In the genomic region with DNA sequence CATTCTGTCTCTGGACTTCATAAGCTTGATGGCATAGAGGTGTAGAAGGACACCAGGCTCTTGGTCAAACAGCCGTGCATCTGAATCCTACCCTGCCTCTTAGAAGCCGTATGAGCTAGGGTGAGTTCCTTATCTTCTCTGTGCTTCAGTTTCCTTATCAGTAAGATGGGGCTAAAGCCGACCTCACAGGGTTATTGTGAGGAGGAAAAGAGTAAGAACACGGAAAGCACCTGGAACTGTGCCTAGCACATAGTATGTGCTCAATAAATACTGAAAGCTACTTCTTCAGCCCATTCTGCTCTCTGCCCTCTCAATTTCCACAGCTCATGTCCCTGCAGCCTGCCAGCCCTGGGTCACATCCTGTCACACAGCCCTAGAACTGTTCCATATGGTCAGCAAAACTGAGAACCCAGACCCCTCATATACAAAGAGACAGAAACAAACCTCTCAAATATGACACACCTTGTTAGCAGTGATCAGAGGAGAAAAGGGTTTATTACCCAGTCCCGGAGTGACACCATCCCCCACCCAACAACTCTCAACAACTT, we compare ENCODE assay signal across 1 cellular context.
TF ChIP-seq lines count a peak whose summit lies in the region.

No MANE protein-coding gene starts in this region.

TF ChIP-seq in GM12878, 131 proteins besides CTCF, POLR2A, EP300 and RAD21:
- TF ChIP-seq ETV6 (conservative IDR thresholded peaks at IDR 0.05 in 1 of 2, IDR thresholded peaks at IDR 0.05 in 1 of 2; ENCODE audit: borderline replicate concordance in 1 of 2, low read depth in 1 of 2) = peak in 1 of 2 experiments; percentile 46; a peak in 1 of 4 replicates
- peak; percentile 31; the same call in 1 of the 2 replicates for TF ChIP-seq JUNB (IDR thresholded peaks at IDR 0.05)
- TF ChIP-seq TCF3 (IDR thresholded peaks at IDR 0.05; ENCODE audit: borderline replicate concordance, insufficient read depth, low read depth, low read length) = no peak
- TF ChIP-seq PML (IDR thresholded peaks at IDR 0.05; ENCODE audit: low read length) = no peak
- TF ChIP-seq, protein P1, sequence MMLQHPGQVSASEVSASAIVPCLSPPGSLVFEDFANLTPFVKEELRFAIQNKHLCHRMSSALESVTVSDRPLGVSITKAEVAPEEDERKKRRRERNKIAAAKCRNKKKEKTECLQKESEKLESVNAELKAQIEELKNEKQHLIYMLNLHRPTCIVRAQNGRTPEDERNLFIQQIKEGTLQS (IDR thresholded peaks at IDR 0.05; ENCODE audit: borderline replicate concordance, extremely low read depth, low read depth, low read length) = no peak
- TF ChIP-seq CREB1 (IDR thresholded peaks at IDR 0.05; ENCODE audit: low read depth) = no peak
- TF ChIP-seq, protein P2, sequence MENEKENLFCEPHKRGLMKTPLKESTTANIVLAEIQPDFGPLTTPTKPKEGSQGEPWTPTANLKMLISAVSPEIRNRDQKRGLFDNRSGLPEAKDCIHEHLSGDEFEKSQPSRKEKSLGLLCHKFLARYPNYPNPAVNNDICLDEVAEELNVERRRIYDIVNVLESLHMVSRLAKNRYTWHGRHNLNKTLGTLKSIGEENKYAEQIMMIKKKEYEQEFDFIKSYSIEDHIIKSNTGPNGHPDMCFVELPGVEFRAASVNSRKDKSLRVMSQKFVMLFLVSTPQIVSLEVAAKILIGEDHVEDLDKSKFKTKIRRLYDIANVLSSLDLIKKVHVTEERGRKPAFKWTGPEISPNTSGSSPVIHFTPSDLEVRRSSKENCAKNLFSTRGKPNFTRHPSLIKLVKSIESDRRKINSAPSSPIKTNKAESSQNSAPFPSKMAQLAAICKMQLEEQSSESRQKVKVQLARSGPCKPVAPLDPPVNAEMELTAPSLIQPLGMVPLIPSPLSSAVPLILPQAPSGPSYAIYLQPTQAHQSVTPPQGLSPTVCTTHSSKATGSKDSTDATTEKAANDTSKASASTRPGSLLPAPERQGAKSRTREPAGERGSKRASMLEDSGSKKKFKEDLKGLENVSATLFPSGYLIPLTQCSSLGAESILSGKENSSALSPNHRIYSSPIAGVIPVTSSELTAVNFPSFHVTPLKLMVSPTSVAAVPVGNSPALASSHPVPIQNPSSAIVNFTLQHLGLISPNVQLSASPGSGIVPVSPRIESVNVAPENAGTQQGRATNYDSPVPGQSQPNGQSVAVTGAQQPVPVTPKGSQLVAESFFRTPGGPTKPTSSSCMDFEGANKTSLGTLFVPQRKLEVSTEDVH (IDR thresholded peaks at IDR 0.05; ENCODE audit: low read depth, partially characterized antibody) = no peak
- TF ChIP-seq, protein P3, sequence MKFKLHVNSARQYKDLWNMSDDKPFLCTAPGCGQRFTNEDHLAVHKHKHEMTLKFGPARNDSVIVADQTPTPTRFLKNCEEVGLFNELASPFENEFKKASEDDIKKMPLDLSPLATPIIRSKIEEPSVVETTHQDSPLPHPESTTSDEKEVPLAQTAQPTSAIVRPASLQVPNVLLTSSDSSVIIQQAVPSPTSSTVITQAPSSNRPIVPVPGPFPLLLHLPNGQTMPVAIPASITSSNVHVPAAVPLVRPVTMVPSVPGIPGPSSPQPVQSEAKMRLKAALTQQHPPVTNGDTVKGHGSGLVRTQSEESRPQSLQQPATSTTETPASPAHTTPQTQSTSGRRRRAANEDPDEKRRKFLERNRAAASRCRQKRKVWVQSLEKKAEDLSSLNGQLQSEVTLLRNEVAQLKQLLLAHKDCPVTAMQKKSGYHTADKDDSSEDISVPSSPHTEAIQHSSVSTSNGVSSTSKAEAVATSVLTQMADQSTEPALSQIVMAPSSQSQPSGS (IDR thresholded peaks at IDR 0.05; ENCODE audit: low read length) = 0 out of 2 replicates have a peak, but pooled peaks have one; percentile 38
- TF ChIP-seq, protein P4, sequence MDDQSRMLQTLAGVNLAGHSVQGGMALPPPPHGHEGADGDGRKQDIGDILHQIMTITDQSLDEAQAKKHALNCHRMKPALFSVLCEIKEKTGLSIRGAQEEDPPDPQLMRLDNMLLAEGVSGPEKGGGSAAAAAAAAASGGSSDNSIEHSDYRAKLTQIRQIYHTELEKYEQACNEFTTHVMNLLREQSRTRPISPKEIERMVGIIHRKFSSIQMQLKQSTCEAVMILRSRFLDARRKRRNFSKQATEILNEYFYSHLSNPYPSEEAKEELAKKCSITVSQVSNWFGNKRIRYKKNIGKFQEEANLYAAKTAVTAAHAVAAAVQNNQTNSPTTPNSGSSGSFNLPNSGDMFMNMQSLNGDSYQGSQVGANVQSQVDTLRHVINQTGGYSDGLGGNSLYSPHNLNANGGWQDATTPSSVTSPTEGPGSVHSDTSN (IDR thresholded peaks at IDR 0.05; ENCODE audit: insufficient replicate concordance, low read depth, low read length) = no peak
- no peak for TF ChIP-seq STAT1 (conservative IDR thresholded peaks at IDR 0.05)
- no peak for TF ChIP-seq FOS (IDR thresholded peaks at IDR 0.05; ENCODE audit: borderline replicate concordance, extremely low read depth, insufficient read length)
- TF ChIP-seq HDAC6 (IDR thresholded peaks at IDR 0.05; ENCODE audit: unreplicated experiment) = no peak
- TF ChIP-seq, protein P5, sequence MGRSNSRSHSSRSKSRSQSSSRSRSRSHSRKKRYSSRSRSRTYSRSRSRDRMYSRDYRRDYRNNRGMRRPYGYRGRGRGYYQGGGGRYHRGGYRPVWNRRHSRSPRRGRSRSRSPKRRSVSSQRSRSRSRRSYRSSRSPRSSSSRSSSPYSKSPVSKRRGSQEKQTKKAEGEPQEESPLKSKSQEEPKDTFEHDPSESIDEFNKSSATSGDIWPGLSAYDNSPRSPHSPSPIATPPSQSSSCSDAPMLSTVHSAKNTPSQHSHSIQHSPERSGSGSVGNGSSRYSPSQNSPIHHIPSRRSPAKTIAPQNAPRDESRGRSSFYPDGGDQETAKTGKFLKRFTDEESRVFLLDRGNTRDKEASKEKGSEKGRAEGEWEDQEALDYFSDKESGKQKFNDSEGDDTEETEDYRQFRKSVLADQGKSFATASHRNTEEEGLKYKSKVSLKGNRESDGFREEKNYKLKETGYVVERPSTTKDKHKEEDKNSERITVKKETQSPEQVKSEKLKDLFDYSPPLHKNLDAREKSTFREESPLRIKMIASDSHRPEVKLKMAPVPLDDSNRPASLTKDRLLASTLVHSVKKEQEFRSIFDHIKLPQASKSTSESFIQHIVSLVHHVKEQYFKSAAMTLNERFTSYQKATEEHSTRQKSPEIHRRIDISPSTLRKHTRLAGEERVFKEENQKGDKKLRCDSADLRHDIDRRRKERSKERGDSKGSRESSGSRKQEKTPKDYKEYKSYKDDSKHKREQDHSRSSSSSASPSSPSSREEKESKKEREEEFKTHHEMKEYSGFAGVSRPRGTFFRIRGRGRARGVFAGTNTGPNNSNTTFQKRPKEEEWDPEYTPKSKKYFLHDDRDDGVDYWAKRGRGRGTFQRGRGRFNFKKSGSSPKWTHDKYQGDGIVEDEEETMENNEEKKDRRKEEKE (IDR thresholded peaks at IDR 0.05) = no peak
- TF ChIP-seq, protein P6, sequence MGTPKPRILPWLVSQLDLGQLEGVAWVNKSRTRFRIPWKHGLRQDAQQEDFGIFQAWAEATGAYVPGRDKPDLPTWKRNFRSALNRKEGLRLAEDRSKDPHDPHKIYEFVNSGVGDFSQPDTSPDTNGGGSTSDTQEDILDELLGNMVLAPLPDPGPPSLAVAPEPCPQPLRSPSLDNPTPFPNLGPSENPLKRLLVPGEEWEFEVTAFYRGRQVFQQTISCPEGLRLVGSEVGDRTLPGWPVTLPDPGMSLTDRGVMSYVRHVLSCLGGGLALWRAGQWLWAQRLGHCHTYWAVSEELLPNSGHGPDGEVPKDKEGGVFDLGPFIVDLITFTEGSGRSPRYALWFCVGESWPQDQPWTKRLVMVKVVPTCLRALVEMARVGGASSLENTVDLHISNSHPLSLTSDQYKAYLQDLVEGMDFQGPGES (IDR thresholded peaks at IDR 0.05) = no peak
- TF ChIP-seq POLR2AphosphoS2 (IDR thresholded peaks at IDR 0.05; ENCODE audit: low read depth, low read length) = no peak
- TF ChIP-seq DPF2 (IDR thresholded peaks at IDR 0.05) = 0 out of 2 replicates have a peak, but pooled peaks have one; percentile 32
- TF ChIP-seq RUNX3 (IDR thresholded peaks at IDR 0.05; ENCODE audit: low read length) = peak; percentile 33
